In the genomic region with DNA sequence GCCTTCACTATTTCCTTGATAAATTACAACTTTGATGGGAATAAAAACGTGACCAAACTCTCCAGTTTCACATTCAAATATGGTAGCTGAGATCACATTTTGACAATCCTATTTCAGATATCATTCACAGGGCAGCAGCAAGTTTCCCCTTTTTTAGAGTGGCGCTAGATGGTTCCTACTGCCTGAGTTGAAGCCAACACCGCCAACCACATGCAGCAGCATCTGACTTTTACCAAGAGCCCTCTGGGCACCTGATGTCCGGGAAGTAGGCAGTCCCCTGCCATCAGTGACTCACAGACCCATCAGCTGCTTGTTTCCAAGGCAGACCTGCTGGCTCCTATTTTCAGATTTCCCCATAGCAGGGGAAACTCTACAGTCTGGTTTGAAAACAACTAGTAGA, we compare ENCODE assay signal across 8 cellular contexts. TPM values are rescaled to one million over a fixed set of nuclear protein-coding genes. Genes with fewer than 3 reads are reported as not detected.
A peak's percentile ranks its signal among the peaks of the same experiment; 100 is the strongest.
DNase-seq lines count a peak whose midpoint lies in the region; ATAC-seq, FAIRE-seq and TF ChIP-seq lines count a peak whose summit lies in the region.

No MANE protein-coding gene starts in this region.

- H3K36me3 ChIP-seq in MM.1S (replicated peaks; ENCODE audit: insufficient read depth, low read length) (no peaks in the 10 kb centered on the region), GM12878 (ENCODE audit: control insufficient read depth in 2 of 2, insufficient read depth in 2 of 2, low read length in 1 of 2) (no peaks in the 10 kb centered on the region)

- no TSS peak for BruUV-seq in GM12878 (replicated peaks; lab: Mats Ljungman, UMichigan)

- no peaks in the 10 kb centered on the region for H3K9me3 ChIP-seq in MM.1S (replicated peaks; ENCODE audit: insufficient read depth, low read length)
- H3K9me3 ChIP-seq in GM12878 (replicated peaks; ENCODE audit: control insufficient read depth, insufficient read depth, low read length), result no peaks in the 10 kb centered on the region; the same call in 2 of the 3 replicates

- H3K9me3 Mint-ChIP-seq in chondrocyte (ENCODE audit: low read depth), result no peaks in the 10 kb centered on the region

- peaks cover 45% of the 10 kb centered on the region for H3F3A ChIP-seq in MM.1S (ENCODE audit: insufficient read depth, low read length)

- H3K27ac Mint-ChIP-seq in chondrocyte (ENCODE audit: unreplicated experiment), result no peak overlapping the region

- H3K27me3 ChIP-seq in MM.1S (replicated peaks; ENCODE audit: insufficient read depth, low read length), result no peaks in the 10 kb centered on the region
- H3K27me3 ChIP-seq in GM12878 (replicated peaks in 1 of 2; ENCODE audit: control insufficient read depth in 2 of 2, insufficient read depth in 2 of 2, low read length in 1 of 2), result no peaks in the 10 kb centered on the region

- CTCF ChIA-PET in GM12878 (lab: Yijun Ruan, JAX), result interaction anchor here (1.0 to 9.8 kb wide), 10 partner anchors 9 to 96 kb away, joined by 3 to 323 read pairs (median 14); a partner anchor contains a TSS

- TF ChIP-seq CTCF in MM.1S (IDR thresholded peaks at IDR 0.05; ENCODE audit: low read length) (0 out of 2 replicates have a peak, but pooled peaks have one; percentile 6), GM12878 (IDR thresholded peaks at IDR 0.05 in 2 of 3, conservative IDR thresholded peaks at IDR 0.05 in 1 of 3; ENCODE audit: control insufficient read depth in 2 of 3, extremely low read depth in 1 of 3, insufficient read depth in 1 of 3, low read depth in 3 of 3, low read length in 3 of 3) (no peak), chondrocyte (IDR thresholded peaks at IDR 0.05) (no peak)

- SMC1A ChIA-PET in GM12878 (lab: Charles Lee; ENCODE audit: uncharacterized antibody, unreplicated experiment), result interaction anchor here (0.9 to 11.6 kb wide), 16 partner anchors 8 to 176 kb away, joined by 3 to 224 read pairs (median 5); no protein-coding TSS in a partner anchor

- H3K4me3 ChIP-seq in MM.1S (ENCODE audit: low read length) (peak overlapping the region; percentile 35), GM12878 (peak overlapping the region; percentile 1; the same call in 1 of the 2 replicates)

- in situ Hi-C loops in GM12878 (cut with MboI), result no loop called here

- 0% methylated on average over 4 of the region's 4 CpGs for WGBS in GM12878 (ENCODE audit: insufficient coverage, insufficient replicate concordance, low lambda C conversion rate, missing lambda C conversion rate)

- POLR2A ChIA-PET in GM12878 (lab: Charles Lee), result interaction anchor here (1.1 to 4.6 kb wide), 4 partner anchors 11 to 15 kb away, joined by 3 to 61 read pairs (median 20); no protein-coding TSS in a partner anchor

- H3K79me2 ChIP-seq in MM.1S (ENCODE audit: low read length) (peaks cover 11% of the 10 kb centered on the region), GM12878 (ENCODE audit: control insufficient read depth, insufficient read depth, low read length) (peaks cover 14% of the 10 kb centered on the region)

- no peak for FAIRE-seq in GM12878 (lab: Jason Lieb, UNC)

- TF ChIP-seq POLR2A in GM19099 (IDR thresholded peaks at IDR 0.05; ENCODE audit: extremely low read depth, insufficient read length, low read depth), result peak; percentile 19
- no peak for TF ChIP-seq POLR2A in GM12878 (IDR thresholded peaks at IDR 0.05; ENCODE audit: low read depth, low read length)

- H4K20me1 ChIP-seq in MM.1S (ENCODE audit: insufficient read depth, low read length) (no peaks in the 10 kb centered on the region), GM12878 (ENCODE audit: control insufficient read depth, insufficient read depth) (no peaks in the 10 kb centered on the region)

- no peak for TF ChIP-seq RAD21 in GM12878 (IDR thresholded peaks at IDR 0.05; ENCODE audit: insufficient read depth, low read depth, low read length)

- TF ChIP-seq EP300 in GM12878 (IDR thresholded peaks at IDR 0.05; ENCODE audit: borderline replicate concordance in 1 of 2, control insufficient read depth in 1 of 2, low read depth in 2 of 2, low read length in 2 of 2), result no peak; a peak in 1 of 4 replicates

- no peaks in the 10 kb centered on the region for H3K9me2 ChIP-seq in MM.1S (replicated peaks; ENCODE audit: insufficient read depth, low read length)

- ATAC-seq in GM12878 (peak; percentile 38), Right ventricle myocardium inferior (no peak)

- H3K36me3 Mint-ChIP-seq in chondrocyte (ENCODE audit: low read depth), result no peaks in the 10 kb centered on the region

- H2AFZ ChIP-seq in MM.1S (ENCODE audit: low read length), result 0 out of 2 replicates have a peak overlapping the region, but pooled peaks have one; percentile 3
- H2AFZ ChIP-seq in GM12878 (ENCODE audit: control insufficient read depth, low read depth, low read length), result peak overlapping the region; percentile 2; the same call in 1 of the 2 replicates

- DNase-seq in AG20443 (ENCODE audit: low spot score) (peak; percentile 25), MM.1S (peak; percentile 91), GM12878 (ENCODE audit: low read depth, low spot score) (peak; percentile 68), AML-193 (lab: John Stamatoyannopoulos, UW) (no peak), chondrocyte (ENCODE audit: low spot score) (no peak), NCI-H146 (lab: John Stamatoyannopoulos, UW) (no peak), Right ventricle myocardium inferior (ENCODE audit: missing footprints) (no peak)

- no peaks in the 10 kb centered on the region for H3K27me3 Mint-ChIP-seq in chondrocyte (ENCODE audit: low read depth)

- no peak overlapping the region for H3K4me3 Mint-ChIP-seq in chondrocyte (ENCODE audit: unreplicated experiment)

- peak overlapping the region; percentile 96 for H3K27ac ChIP-seq in MM.1S (ENCODE audit: low read length)
- H3K27ac ChIP-seq in GM12878 (ENCODE audit: control insufficient read depth, insufficient read depth), result peak overlapping the region; percentile 93

- H3K4me2 ChIP-seq in MM.1S (ENCODE audit: low read depth, low read length) (peak overlapping the region; percentile 79), GM12878 (ENCODE audit: control insufficient read depth, insufficient read depth) (peak overlapping the region; percentile 52; the same call in 1 of the 2 replicates)

- H3K4me1 ChIP-seq in MM.1S (ENCODE audit: low read length) (peaks cover 34% of the 10 kb centered on the region), GM12878 (ENCODE audit: control insufficient read depth, insufficient read depth, low read length) (peaks cover 24% of the 10 kb centered on the region)

- intact Hi-C loops in GM12878 (cut with micrococcal nuclease; ENCODE audit: unreplicated experiment) (no loop called here), Right ventricle myocardium inferior (cut with DNase I) (no loop called here)

- H3K9ac ChIP-seq in MM.1S (ENCODE audit: low read length) (peak overlapping the region; percentile 77), GM12878 (ENCODE audit: control insufficient read depth, insufficient read depth, low read length) (0 out of 2 replicates have a peak overlapping the region, but pooled peaks have one; percentile 7)

- H3K4me1 Mint-ChIP-seq in chondrocyte (ENCODE audit: low read depth), result peaks cover 9% of the 10 kb centered on the region

- RAD21 ChIA-PET in GM12878 (lab: Charles Lee; ENCODE audit: unreplicated experiment), result interaction anchor here (2.7 to 11.4 kb wide), 4 partner anchors 12 to 85 kb away, joined by 8 to 172 read pairs (median 72); no protein-coding TSS in a partner anchor

TF ChIP-seq in GM12878, 131 proteins besides CTCF, POLR2A, EP300 and RAD21 (continues in another document):
- TF ChIP-seq HDAC2 (IDR thresholded peaks at IDR 0.05) (no peak), MEF2A (IDR thresholded peaks at IDR 0.05; ENCODE audit: insufficient read depth, low read depth, low read length) (no peak), NR2C1 (IDR thresholded peaks at IDR 0.05) (no peak), PAX5 (IDR thresholded peaks at IDR 0.05; ENCODE audit: borderline replicate concordance, low read depth, low read length) (no peak; the same call in 1 of the 2 replicates), GABPA (IDR thresholded peaks at IDR 0.05; ENCODE audit: low read depth) (peak; percentile 14; the same call in 1 of the 2 replicates)
- TF ChIP-seq, protein P1, sequence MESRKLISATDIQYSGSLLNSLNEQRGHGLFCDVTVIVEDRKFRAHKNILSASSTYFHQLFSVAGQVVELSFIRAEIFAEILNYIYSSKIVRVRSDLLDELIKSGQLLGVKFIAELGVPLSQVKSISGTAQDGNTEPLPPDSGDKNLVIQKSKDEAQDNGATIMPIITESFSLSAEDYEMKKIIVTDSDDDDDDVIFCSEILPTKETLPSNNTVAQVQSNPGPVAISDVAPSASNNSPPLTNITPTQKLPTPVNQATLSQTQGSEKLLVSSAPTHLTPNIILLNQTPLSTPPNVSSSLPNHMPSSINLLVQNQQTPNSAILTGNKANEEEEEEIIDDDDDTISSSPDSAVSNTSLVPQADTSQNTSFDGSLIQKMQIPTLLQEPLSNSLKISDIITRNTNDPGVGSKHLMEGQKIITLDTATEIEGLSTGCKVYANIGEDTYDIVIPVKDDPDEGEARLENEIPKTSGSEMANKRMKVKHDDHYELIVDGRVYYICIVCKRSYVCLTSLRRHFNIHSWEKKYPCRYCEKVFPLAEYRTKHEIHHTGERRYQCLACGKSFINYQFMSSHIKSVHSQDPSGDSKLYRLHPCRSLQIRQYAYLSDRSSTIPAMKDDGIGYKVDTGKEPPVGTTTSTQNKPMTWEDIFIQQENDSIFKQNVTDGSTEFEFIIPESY (IDR thresholded peaks at IDR 0.05), result no peak

RNA-seq across cellular contexts. Expression of a gene that starts 4.0 kb away (rescaled TPM):
- 18.7 and 19.5 TPM in 2 replicates for total RNA-seq in GM12878 (2013; cell fraction: nucleolus; rRNA removed)
- 39.0 and 40.9 TPM in 2 replicates for total RNA-seq in GM12878 (2014; rRNA removed)
- total RNA-seq in GM12878 (2014; rRNA removed; fragmentation: Illumina TruSeq; extraction: Trizol), result 27.9 and 28.5 TPM in 2 replicates
- total RNA-seq in GM12878 (2021), result 45.0 and 46.3 TPM in 2 replicates
- 15.4 TPM for polyA plus RNA-seq in GM12878 (2011; ENCODE audit: low read depth)
- polyA plus RNA-seq in GM12878 (2011; rRNA removed), result 31.9 and 47.2 TPM in 2 replicates
- 15.6 and 17.5 TPM in 2 replicates for polyA plus RNA-seq in GM12878 (2011; cell fraction: cytosol; rRNA removed)
- polyA plus RNA-seq in GM12878 (2011; cell fraction: nucleus; rRNA removed), result 18.2 and 22.0 TPM in 2 replicates
- 18.6 and 22.6 TPM in 2 replicates for polyA plus RNA-seq in GM12878 (2012)
- polyA plus RNA-seq in GM12878 (2014; fragmentation: Illumina TruSeq; extraction: Trizol), result 23.8 and 30.2 TPM in 2 replicates
- polyA plus RNA-seq in GM12878 (2014; fragmentation: Nextera tagmentation; extraction: Ambion mirVana), result 10 to 100 TPM; 16.8 to 21.3 TPM
- 34.1 and 34.5 TPM in 2 replicates for polyA plus RNA-seq in GM12878 (2014; rRNA removed)
- 10 to 100 TPM in 1 of 2 experiments, 1 to 10 TPM in 1; 6.9 to 28.6 TPM for polyA plus RNA-seq in GM12878 (2016; fragmentation: Nextera tagmentation; extraction: Ambion mirVana)
- polyA minus RNA-seq in GM12878 (2011; rRNA and poly(A)+ RNA removed), result 22.3 and 23.7 TPM in 2 replicates
- 11.2 and 13.9 TPM in 2 replicates for polyA minus RNA-seq in GM12878 (2011; cell fraction: cytosol; rRNA and poly(A)+ RNA removed)
- polyA minus RNA-seq in GM12878 (2011; cell fraction: nucleus; rRNA and poly(A)+ RNA removed), result 8.3 and 14.4 TPM in 2 replicates
- 1.8 to 4.5 TPM (median 2.7 TPM) in 3 replicates for total RNA-seq in chondrocyte
- total RNA-seq in Right ventricle myocardium inferior, result 0.60 TPM

Comparison
In these comparisons a context has a peak if more than half of its experiments do, and no peak if none do; other contexts are left out.
1. DNase-seq: peak in AG20443 (single experiment), MM.1S (single experiment) and GM12878 (single experiment); none in AML-193 (0 of 2), chondrocyte (single experiment), NCI-H146 (single experiment) and Right ventricle myocardium inferior (single experiment).